ENCODE assay signal across 8 cellular contexts in genomic region chr21:32392299-32392879, GRCh38. TPM values are rescaled to one million over a fixed set of nuclear protein-coding genes. Genes with fewer than 3 reads are reported as not detected.
A peak's percentile ranks its signal among the peaks of the same experiment; 100 is the strongest.
DNase-seq lines count a peak whose midpoint lies in the region; ATAC-seq and TF ChIP-seq lines count a peak whose summit lies in the region.

No MANE protein-coding gene starts in this region.

- no peaks in the 10 kb centered on the region for H3K9me3 ChIP-seq in SK-N-MC (ENCODE audit: low read depth, low read length)

- TF ChIP-seq CTCF in HFF-Myc (IDR thresholded peaks at IDR 0.05; ENCODE audit: low read depth, low read length, missing control alignments) (no peak), omental fat pad (IDR thresholded peaks at IDR 0.05) (no peak), GM13976 (IDR thresholded peaks at IDR 0.05; ENCODE audit: borderline replicate concordance, control extremely low read depth, extremely low read depth, insufficient read depth, missing control alignments) (no peak)

- H3K4me3 ChIP-seq in HFF-Myc (replicated peaks; ENCODE audit: low read depth, low read length) = peak overlapping the region; percentile 93
- peak overlapping the region; percentile 78 for H3K4me3 ChIP-seq in SK-N-MC

- no peak overlapping the region for H3K27ac ChIP-seq in SK-N-MC

- ATAC-seq in esophagus mucosa (peak; percentile 37), omental fat pad (ENCODE audit: low FRiP score) (peak; percentile 39), GM18861 (IDR thresholded peaks at IDR 0.05; ENCODE audit: unreplicated experiment) (no peak)

- peaks cover 20% of the 10 kb centered on the region for H3K36me3 ChIP-seq in SK-N-MC (ENCODE audit: insufficient read depth, low read length)

- in situ Hi-C loops in Caki2 (cut with HindIII; ENCODE audit: low pct_unique_long_range_greater_than_20kb, low sequenced_read_pairs) = no loop called here
- in situ Hi-C loops in GM13976 (cut with MboI; ENCODE audit: low sequenced_read_pairs, unreplicated experiment) = no loop called here

- DNase-seq in Caki2 (ENCODE audit: low read depth) (peak; percentile 4), HFF-Myc (ENCODE audit: extremely low read depth, low read depth) (no peak), SK-N-MC (ENCODE audit: low read depth, low spot score) (no peak), omental fat pad (ENCODE audit: low spot score) (no peak), GM13976 (ENCODE audit: low spot score) (no peak)
- no peak for DNase-seq in activated CD4-positive, CD25-positive, alpha-beta regulatory T cell (lab: John Stamatoyannopoulos, UW)

- H3K9ac ChIP-seq in SK-N-MC (ENCODE audit: insufficient read length) = peak overlapping the region; percentile 81

RNA-seq across cellular contexts. Expression of gene URB1, which starts 0.4 kb away (rescaled TPM):
- 9.6 TPM in 2 replicates for total RNA-seq in Caki2 (2014; rRNA removed; shearing (Covaris generic); ENCODE audit: low replicate concordance)
- total RNA-seq in esophagus mucosa = 14.8 TPM
- total RNA-seq in omental fat pad = 10 to 100 TPM; 17.3 to 48.5 (median 17.4) TPM

RNA-seq across cellular contexts. Expression of gene EVA1C, which starts 20.1 kb away (rescaled TPM):
- not detected in 2 replicates for total RNA-seq in Caki2 (2014; rRNA removed; shearing (Covaris generic); ENCODE audit: low replicate concordance)
- 23.8 TPM for total RNA-seq in esophagus mucosa
- 100 to 1,000 TPM in 1 of 4 donors, 10 to 100 TPM in 3; 41.1 to 108 (median 75.9) TPM for total RNA-seq in omental fat pad

Comparison
In these comparisons a context has a peak if more than half of its experiments do, and no peak if none do; other contexts are left out.
1. RNA of gene EVA1C, which starts 20.1 kb away (total RNA-seq): 41.1 to 108 TPM in omental fat pad and 23.8 TPM in esophagus mucosa (single experiment); not detected in Caki2; every median in the first group is over 10 times any median in the second.